In the genomic region with DNA sequence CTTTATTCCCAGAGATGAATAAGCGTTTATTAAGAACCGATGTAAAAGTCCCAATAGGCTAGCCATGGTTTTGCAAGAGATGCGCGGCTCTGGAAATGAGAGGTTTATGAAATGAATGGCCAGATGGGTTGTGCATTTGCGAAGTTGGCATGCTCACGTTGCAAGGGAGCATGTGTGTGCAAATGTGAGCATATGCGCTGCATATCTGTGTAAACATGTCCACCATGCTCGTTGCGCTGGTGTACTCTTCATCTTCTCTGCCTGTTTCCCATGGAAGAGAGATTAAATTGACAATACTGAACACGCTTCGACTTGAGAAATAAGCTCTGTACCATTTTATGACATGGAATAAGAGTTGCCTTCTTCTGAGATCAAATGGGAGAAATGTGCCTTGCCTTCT, we compare ENCODE assay signal across 32 cellular contexts.
A peak's percentile ranks its signal among the peaks of the same experiment; 100 is the strongest.
DNase-seq lines count a peak whose midpoint lies in the region; ATAC-seq and TF ChIP-seq lines count a peak whose summit lies in the region.
"Had no signal": no experiment of that assay in that cellular context is flagged by ENCODE, and none has a peak within 500 bp of the region (broad histone marks: within the 10 kb centered on the region; RNA-seq: fewer than 3 reads in every experiment).

No MANE protein-coding gene starts in this region.

- H3K4me1 ChIP-seq in NT2/D1 (ENCODE audit: insufficient read depth, insufficient read length) (no peaks in the 10 kb centered on the region), iPS-15b (ENCODE audit: control insufficient read depth, insufficient read depth, low read length) (peaks cover 9% of the 10 kb centered on the region), osteoblast (ENCODE audit: insufficient read depth, low read length) (no peaks in the 10 kb centered on the region), upper lobe of right lung (no peaks in the 10 kb centered on the region)
- H3K4me1 ChIP-seq: parathyroid adenoma had no signal

- peaks cover 38% of the 10 kb centered on the region for H3K27me3 ChIP-seq in NT2/D1 (ENCODE audit: insufficient read depth, insufficient read length)
- peaks cover 49% of the 10 kb centered on the region for H3K27me3 ChIP-seq in iPS-15b (ENCODE audit: control insufficient read depth, insufficient read depth, low read length)
- H3K27me3 ChIP-seq in osteoblast (ENCODE audit: insufficient read depth, low read length), result no peaks in the 10 kb centered on the region
- H3K27me3 ChIP-seq in upper lobe of right lung, result peaks cover 34% of the 10 kb centered on the region

- intact Hi-C loops in upper lobe of right lung (cut with DNase I), result no loop called here

- H3K36me3 ChIP-seq in NT2/D1 (ENCODE audit: insufficient read depth, insufficient read length, low read length) (no peaks in the 10 kb centered on the region), iPS-15b (ENCODE audit: control insufficient read depth, insufficient read depth, low read length) (no peaks in the 10 kb centered on the region), osteoblast (ENCODE audit: insufficient read depth, low read length) (no peaks in the 10 kb centered on the region), upper lobe of right lung (no peaks in the 10 kb centered on the region)

- H3K4me3 ChIP-seq in NT2/D1 (ENCODE audit: insufficient read length, low read depth) (peak overlapping the region; percentile 50), iPS-15b (ENCODE audit: low read depth, low read length) (peak overlapping the region; percentile 54), osteoblast (ENCODE audit: insufficient read depth, low read length) (no peak overlapping the region), upper lobe of right lung (no peak overlapping the region)
- H3K4me3 ChIP-seq: GM23248, PC-9 had no signal

- no peaks in the 10 kb centered on the region for H3K9me3 ChIP-seq in NT2/D1 (ENCODE audit: insufficient read depth, low read length)
- H3K9me3 ChIP-seq in iPS-15b (ENCODE audit: control insufficient read depth, insufficient read depth, low read length), result no peaks in the 10 kb centered on the region
- peaks cover 2% of the 10 kb centered on the region for H3K9me3 ChIP-seq in osteoblast (ENCODE audit: low read depth, low read length)
- no peaks in the 10 kb centered on the region for H3K9me3 ChIP-seq in upper lobe of right lung
- H3K9me3 ChIP-seq: SK-N-SH had no signal

- ATAC-seq in upper lobe of right lung (no peak), GM19328 (IDR thresholded peaks at IDR 0.05; ENCODE audit: unreplicated experiment) (no peak)
- ATAC-seq: HepG2; left colon; natural killer cell treated with Interleukin-12 subunit alpha and Interleukin-12 subunit beta and Interleukin-15 and Interleukin-18, amount 100 ng/mL, for 72 hours; Right ventricle myocardium inferior; stimulated activated naive B cell treated with anti-CD40 and anti-IgM and Interleukin-4, amounts not matched to agents 10 μg/mL and 1 μg/mL and 100 μg/mL, for 72 hours had no signal

- peak; percentile 54 for DNase-seq in NCI-H2227 treated with DMSO at 0.1 percent for 48 hours (lab: John Stamatoyannopoulos, UW)
- no peak for DNase-seq in NCI-H2227 (lab: John Stamatoyannopoulos, UW; ENCODE audit: unreplicated experiment)
- no peak for DNase-seq in NT2/D1 (ENCODE audit: low read depth, low spot score)
- DNase-seq in osteoblast (ENCODE audit: insufficient read length, low spot score, missing footprints), result peak; percentile 50
- no peak for DNase-seq in NOMO-1 (lab: John Stamatoyannopoulos, UW; ENCODE audit: unreplicated experiment in 2 of 2)
- DNase-seq in upper lobe of right lung, result no peak
- DNase-seq: 8988T; activated B cell treated with CpG ODN at 0.5 μM for 24 hours; activated CD4-positive, alpha-beta T cell treated with anti-CD3 and anti-CD28 coated beads, Interleukin-2, amount 50 U/mL, for 1 hour; activated gamma-delta T cell; activated naive CD8-positive, alpha-beta T cell treated with anti-CD3 and anti-CD28 coated beads, Interleukin-2, amount 10 ng/mL, durations not matched to agents 7 days and 5 days; activated T-cell treated with anti-CD3 and anti-CD28 coated beads, Interleukin-2, amount 50 U/mL, for 1 hour; foreskin melanocyte; GF-D8; GM23248; immature natural killer cell; left colon; mammary epithelial cell; NCI-H2107; NCI-H446; NK-92 treated with Interleukin-12 subunit alpha and Interleukin-12 subunit beta, amount 100 ng/mL, for 24 hours; PC-9; small intestine; stimulated activated naive B cell treated with anti-CD40 and anti-IgM and Interleukin-4, amounts not matched to agents 10 μg/mL and 1 μg/mL and 100 μg/mL, for 72 hours had no signal

- no peaks in the 10 kb centered on the region for H3K79me2 ChIP-seq in osteoblast (ENCODE audit: insufficient read depth, low read length)
- H3K79me2 ChIP-seq: parathyroid adenoma had no signal

- H3K4me2 ChIP-seq in osteoblast (ENCODE audit: insufficient read depth, low read length), result no peak overlapping the region
- H3K4me2 ChIP-seq: PC-9, SK-N-SH had no signal

- TF ChIP-seq CTCF in osteoblast (IDR thresholded peaks at IDR 0.05; ENCODE audit: extremely low read depth, low read depth, low read length) (no peak), upper lobe of right lung (IDR thresholded peaks at IDR 0.05) (no peak)

- H3K27ac ChIP-seq in osteoblast (ENCODE audit: low read depth, low read length) (no peak overlapping the region), upper lobe of right lung (no peak overlapping the region)
- H3K27ac ChIP-seq: GM23248, HL-60, parathyroid adenoma, PC-9 had no signal

- H3K9ac ChIP-seq in NT2/D1 (ENCODE audit: insufficient read length, low read depth) (peak overlapping the region; percentile 61), iPS-15b (ENCODE audit: low read depth, low read length) (no peak overlapping the region)
- H3K9ac ChIP-seq: GM23248, parathyroid adenoma, SK-N-SH had no signal

- no peaks in the 10 kb centered on the region for H4K20me1 ChIP-seq in osteoblast (ENCODE audit: insufficient read depth, low read length)

- H2AFZ ChIP-seq in osteoblast (ENCODE audit: low read length), result no peak overlapping the region
- H2AFZ ChIP-seq: GM23248, PC-9 had no signal

Comparison
In these comparisons a context has a peak if more than half of its experiments do, and no peak if none do; other contexts are left out.
1. DNase-seq: peak in NCI-H2227 treated with DMSO at 0.1 percent for 48 hours (single experiment) and osteoblast (single experiment); none in NCI-H2227 (single experiment), NT2/D1 (single experiment), NOMO-1 (0 of 2) and upper lobe of right lung (single experiment).
2. H3K4me3 ChIP-seq: peak in NT2/D1 (single experiment) and iPS-15b (single experiment); none in osteoblast (single experiment) and upper lobe of right lung (single experiment).